ENCODE assay signal across 8 cellular contexts in the genomic region with DNA sequence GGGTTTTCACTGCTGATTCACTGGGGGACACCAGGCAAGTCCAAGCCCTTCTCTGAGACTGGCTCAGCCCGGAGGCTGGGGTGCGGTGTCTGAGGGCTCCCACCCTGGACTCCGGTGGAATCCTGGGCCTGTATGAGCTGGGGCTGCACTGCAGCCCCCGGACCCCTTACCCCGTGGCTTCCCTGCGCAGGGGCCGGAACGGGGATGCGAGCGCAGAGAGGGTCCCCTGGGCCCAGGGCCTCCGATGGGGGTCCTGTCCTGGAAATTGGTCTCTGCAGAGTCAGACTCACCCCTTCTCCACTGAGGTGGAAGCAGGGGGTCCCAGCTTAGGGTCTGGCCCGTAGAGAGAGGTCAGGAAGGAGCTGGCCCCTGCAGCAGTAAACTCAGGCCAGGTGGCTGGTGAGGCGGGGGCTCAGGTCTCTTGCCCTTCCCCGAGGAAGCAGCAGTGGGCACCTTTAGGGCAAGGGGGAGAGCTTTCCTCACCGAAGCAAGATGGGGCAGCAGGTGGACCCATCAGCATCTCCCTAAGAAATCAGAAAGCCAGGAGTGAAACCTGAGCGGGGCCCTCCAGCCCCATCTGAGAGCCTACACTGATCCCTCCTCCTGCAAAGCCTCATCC. TPM values are rescaled to one million over a fixed set of nuclear protein-coding genes. Genes with fewer than 3 reads are reported as not detected.
A peak's percentile ranks its signal among the peaks of the same experiment; 100 is the strongest.
DNase-seq lines count a peak whose midpoint lies in the region; ATAC-seq, FAIRE-seq and TF ChIP-seq lines count a peak whose summit lies in the region.

No MANE protein-coding gene starts in this region.

- H3K27ac Mint-ChIP-seq in memory B cell (no peak overlapping the region), type B pancreatic cell (peak overlapping the region; percentile 70)

- RAD21 ChIA-PET in GM12878 (lab: Charles Lee; ENCODE audit: unreplicated experiment): interaction anchor here (0.7 to 4.3 kb wide), 29 partner anchors 26 to 266 kb away, joined by 3 to 76 read pairs (median 5); a partner anchor contains a TSS

- no peaks in the 10 kb centered on the region for H3K36me3 Mint-ChIP-seq in memory B cell
- no peaks in the 10 kb centered on the region for H3K36me3 Mint-ChIP-seq in type B pancreatic cell

- in situ Hi-C loops in GM12878 (cut with MboI): loop anchor here (5.0 kb wide), 1 partner anchor 206 kb away; no protein-coding TSS in a partner anchor

- H3K36me3 ChIP-seq in cardiac muscle cell: no peaks in the 10 kb centered on the region
- H3K36me3 ChIP-seq in GM12878 (ENCODE audit: control insufficient read depth in 2 of 2, insufficient read depth in 2 of 2, low read length in 1 of 2): no peaks in the 10 kb centered on the region

- no peak for ATAC-seq in left cardiac atrium
- no peak for ATAC-seq in GM12878
- no peak for ATAC-seq in memory B cell (ENCODE audit: low read depth)

- DNase-seq in cardiac muscle cell (ENCODE audit: low read depth in 1 of 2, low spot score in 1 of 2): no peak
- DNase-seq in left cardiac atrium: no peak
- DNase-seq in GM12878 (ENCODE audit: low read depth, low spot score): no peak
- peak in 1 of 2 donors; percentile 34 for DNase-seq in memory B cell (ENCODE audit: low spot score in 2 of 2)
- DNase-seq in type B pancreatic cell (ENCODE audit: extremely low spot score, unreplicated experiment): no peak
- no peak for DNase-seq in foreskin melanocyte
- no peak for DNase-seq in NCI-H2171 (lab: John Stamatoyannopoulos, UW)
- no peak for DNase-seq in NCI-H2227 treated with DMSO at 0.1 percent for 48 hours (lab: John Stamatoyannopoulos, UW)

- peak overlapping the region; percentile 88 for H3K9ac ChIP-seq in GM12878 (ENCODE audit: control insufficient read depth, insufficient read depth, low read length)

- peak overlapping the region; percentile 91 for H3K4me3 ChIP-seq in cardiac muscle cell
- H3K4me3 ChIP-seq in GM12878: peak overlapping the region; percentile 88

- FAIRE-seq in GM12878 (lab: Jason Lieb, UNC): no peak

- peak overlapping the region; percentile 95 for H3K4me2 ChIP-seq in GM12878 (ENCODE audit: control insufficient read depth, insufficient read depth)

- peaks cover 21% of the 10 kb centered on the region for H3K4me1 Mint-ChIP-seq in memory B cell
- peaks cover 3% of the 10 kb centered on the region for H3K4me1 Mint-ChIP-seq in type B pancreatic cell (ENCODE audit: unreplicated experiment)

- intact Hi-C loops in left cardiac atrium (cut with DNase I): loop anchor here (1.0 to 5.0 kb wide), 2 partner anchors 200 to 201 kb away; no protein-coding TSS in a partner anchor
- intact Hi-C loops in GM12878 (cut with micrococcal nuclease; ENCODE audit: unreplicated experiment): loop anchor here (1.0 to 5.0 kb wide), 8 partner anchors 39 to 406 kb away; no protein-coding TSS in a partner anchor

- H3K27ac ChIP-seq in cardiac muscle cell (no peak overlapping the region), GM12878 (ENCODE audit: control insufficient read depth, insufficient read depth) (no peak overlapping the region)

- CTCF ChIA-PET in GM12878 (lab: Yijun Ruan, JAX): interaction anchor here (1.0 to 4.6 kb wide), 44 partner anchors 14 to 571 kb away, joined by 3 to 177 read pairs (median 5); a partner anchor contains a TSS

- no peaks in the 10 kb centered on the region for H3K9me3 Mint-ChIP-seq in memory B cell
- H3K9me3 Mint-ChIP-seq in type B pancreatic cell: no peaks in the 10 kb centered on the region

- TF ChIP-seq CTCF in cardiac muscle cell (IDR thresholded peaks at IDR 0.05; ENCODE audit: low read depth, low read length) (no peak), GM12878 (IDR thresholded peaks at IDR 0.05 in 2 of 3, conservative IDR thresholded peaks at IDR 0.05 in 1 of 3; ENCODE audit: control insufficient read depth in 2 of 3, extremely low read depth in 1 of 3, insufficient read depth in 1 of 3, low read depth in 3 of 3, low read length in 3 of 3) (no peak), type B pancreatic cell (conservative IDR thresholded peaks at IDR 0.05) (no peak)

- no peaks in the 10 kb centered on the region for H3K27me3 ChIP-seq in cardiac muscle cell
- no peaks in the 10 kb centered on the region for H3K27me3 ChIP-seq in GM12878 (replicated peaks in 1 of 2; ENCODE audit: control insufficient read depth in 2 of 2, insufficient read depth in 2 of 2, low read length in 1 of 2)

- TF ChIP-seq EP300 in GM12878 (IDR thresholded peaks at IDR 0.05; ENCODE audit: borderline replicate concordance in 1 of 2, control insufficient read depth in 1 of 2, low read depth in 2 of 2, low read length in 2 of 2): no peak

- TF ChIP-seq RAD21 in GM12878 (IDR thresholded peaks at IDR 0.05; ENCODE audit: insufficient read depth, low read depth, low read length): no peak

- H3K79me2 ChIP-seq in GM12878 (ENCODE audit: control insufficient read depth, insufficient read depth, low read length): peaks cover 42% of the 10 kb centered on the region

- BruUV-seq in GM12878 (replicated peaks; lab: Mats Ljungman, UMichigan): no TSS peak

- H3K9me3 ChIP-seq in cardiac muscle cell (ENCODE audit: low read depth) (no peaks in the 10 kb centered on the region), GM12878 (replicated peaks; ENCODE audit: control insufficient read depth, insufficient read depth, low read length) (no peaks in the 10 kb centered on the region)

- H3K27me3 Mint-ChIP-seq in memory B cell: peaks cover 2% of the 10 kb centered on the region
- H3K27me3 Mint-ChIP-seq in type B pancreatic cell: no peaks in the 10 kb centered on the region

- peak overlapping the region; percentile 77 for H3K4me3 Mint-ChIP-seq in memory B cell
- peak overlapping the region; percentile 87 for H3K4me3 Mint-ChIP-seq in type B pancreatic cell

- H4K20me1 ChIP-seq in GM12878 (ENCODE audit: control insufficient read depth, insufficient read depth): no peaks in the 10 kb centered on the region

- POLR2A ChIA-PET in GM12878 (lab: Charles Lee): interaction anchor here (0.5 to 1.8 kb wide), 8 partner anchors 32 to 410 kb away, joined by 3 to 16 read pairs (median 4); no protein-coding TSS in a partner anchor

- SMC1A ChIA-PET in GM12878 (lab: Charles Lee; ENCODE audit: uncharacterized antibody, unreplicated experiment): interaction anchor here (0.6 to 3.6 kb wide), 25 partner anchors 14 to 412 kb away, joined by 3 to 53 read pairs (median 5); a partner anchor contains a TSS

- TF ChIP-seq POLR2A in GM12878 (IDR thresholded peaks at IDR 0.05; ENCODE audit: low read depth, low read length): no peak

- H3K4me1 ChIP-seq in cardiac muscle cell (ENCODE audit: low read depth) (peaks cover 5% of the 10 kb centered on the region), GM12878 (ENCODE audit: control insufficient read depth, insufficient read depth, low read length) (peaks cover 15% of the 10 kb centered on the region)

- WGBS in GM12878 (ENCODE audit: insufficient coverage, insufficient replicate concordance, low lambda C conversion rate, missing lambda C conversion rate): 59% methylated on average over 16 of the region's 16 CpGs

- H2AFZ ChIP-seq in GM12878 (ENCODE audit: control insufficient read depth, low read depth, low read length): no peak overlapping the region

TF ChIP-seq in GM12878, 131 proteins besides CTCF, POLR2A, EP300 and RAD21 (continues in another document):
- no peak for TF ChIP-seq EGR1 (IDR thresholded peaks at IDR 0.05; ENCODE audit: borderline replicate concordance in 1 of 2, low read depth in 2 of 2, low read length in 2 of 2)
- TF ChIP-seq ZNF622 (IDR thresholded peaks at IDR 0.05): no peak
- TF ChIP-seq TARDBP (IDR thresholded peaks at IDR 0.05; ENCODE audit: borderline replicate concordance): no peak

RNA-seq across cellular contexts. Expression of a gene that starts 1.6 kb away (rescaled TPM):
- total RNA-seq in cardiac muscle cell (6.7 and 10.8 TPM in 2 replicates), left cardiac atrium (1 to 10 TPM; 8.3 to 9.6 TPM), GM12878 (2014; rRNA removed) (15.4 and 17.3 TPM in 2 replicates), GM12878 (2014; rRNA removed; fragmentation: Illumina TruSeq; extraction: Trizol) (17.8 and 18.1 TPM in 2 replicates), GM12878 (2021) (36.0 and 43.9 TPM in 2 replicates), type B pancreatic cell (ENCODE audit: low replicate concordance) (39.4 and 54.3 TPM in 2 replicates)
- polyA plus RNA-seq in cardiac muscle cell (15.3 and 18.3 TPM in 2 replicates), GM12878 (2011; rRNA removed) (9.7 and 13.3 TPM in 2 replicates), GM12878 (2014; fragmentation: Illumina TruSeq; extraction: Trizol) (16.1 and 23.6 TPM in 2 replicates), GM12878 (2014; fragmentation: Nextera tagmentation; extraction: Ambion mirVana) (under 1 TPM; 0.13 to 0.53 TPM), GM12878 (2014; rRNA removed) (26.7 and 30.9 TPM in 2 replicates), GM12878 (2016; fragmentation: Nextera tagmentation; extraction: Ambion mirVana) (10 to 100 TPM; 13.5 to 16.6 TPM)
- 39.5 and 41.0 TPM in 2 replicates for total RNA-seq in GM12878 (2013; cell fraction: nucleolus; rRNA removed)
- 11.0 TPM for polyA plus RNA-seq in GM12878 (2011; ENCODE audit: low read depth)
- polyA plus RNA-seq in GM12878 (2011; cell fraction: cytosol; rRNA removed): 16.2 and 18.8 TPM in 2 replicates
- polyA plus RNA-seq in GM12878 (2011; cell fraction: nucleus; rRNA removed): 37.5 and 42.0 TPM in 2 replicates
- polyA plus RNA-seq in GM12878 (2012): 24.7 and 27.4 TPM in 2 replicates
- 21.4 and 32.6 TPM in 2 replicates for polyA minus RNA-seq in GM12878 (2011; rRNA and poly(A)+ RNA removed)
- polyA minus RNA-seq in GM12878 (2011; cell fraction: cytosol; rRNA and poly(A)+ RNA removed): 12.7 and 13.9 TPM in 2 replicates
- polyA minus RNA-seq in GM12878 (2011; cell fraction: nucleus; rRNA and poly(A)+ RNA removed): 11.4 and 17.0 TPM in 2 replicates

RNA-seq across cellular contexts. Expression of a gene that starts 31.5 kb away (rescaled TPM):
- total RNA-seq in cardiac muscle cell: 18.6 and 26.8 TPM in 2 replicates
- polyA plus RNA-seq in cardiac muscle cell: 32.3 and 40.4 TPM in 2 replicates
- total RNA-seq in left cardiac atrium: 1 to 10 TPM; 7.0 to 7.9 TPM
- total RNA-seq in GM12878 (2013; cell fraction: nucleolus; rRNA removed): 7.5 and 7.6 TPM in 2 replicates
- total RNA-seq in GM12878 (2014; rRNA removed): 11.5 and 12.4 TPM in 2 replicates
- total RNA-seq in GM12878 (2014; rRNA removed; fragmentation: Illumina TruSeq; extraction: Trizol): 5.4 and 6.3 TPM in 2 replicates
- 12.8 and 13.6 TPM in 2 replicates for total RNA-seq in GM12878 (2021)
- polyA plus RNA-seq in GM12878 (2011; ENCODE audit: low read depth): 4.9 TPM
- polyA plus RNA-seq in GM12878 (2011; rRNA removed): 5.6 and 7.0 TPM in 2 replicates
- 6.1 and 6.4 TPM in 2 replicates for polyA plus RNA-seq in GM12878 (2011; cell fraction: cytosol; rRNA removed)
- polyA plus RNA-seq in GM12878 (2011; cell fraction: nucleus; rRNA removed): 5.9 and 7.8 TPM in 2 replicates
- 8.5 and 9.0 TPM in 2 replicates for polyA plus RNA-seq in GM12878 (2012)
- 7.6 and 10.0 TPM in 2 replicates for polyA plus RNA-seq in GM12878 (2014; fragmentation: Illumina TruSeq; extraction: Trizol)
- 1 to 10 TPM; 2.1 to 2.6 TPM for polyA plus RNA-seq in GM12878 (2014; fragmentation: Nextera tagmentation; extraction: Ambion mirVana)
- 12.7 and 12.9 TPM in 2 replicates for polyA plus RNA-seq in GM12878 (2014; rRNA removed)
- polyA plus RNA-seq in GM12878 (2016; fragmentation: Nextera tagmentation; extraction: Ambion mirVana): 10 to 100 TPM; 13.6 to 13.7 TPM
- 2.2 and 6.0 TPM in 2 replicates for polyA minus RNA-seq in GM12878 (2011; rRNA and poly(A)+ RNA removed)
- 2.3 and 3.2 TPM in 2 replicates for polyA minus RNA-seq in GM12878 (2011; cell fraction: cytosol; rRNA and poly(A)+ RNA removed)
- polyA minus RNA-seq in GM12878 (2011; cell fraction: nucleus; rRNA and poly(A)+ RNA removed): 5.2 and 6.1 TPM in 2 replicates
- 17.0 and 24.0 TPM in 2 replicates for total RNA-seq in type B pancreatic cell (ENCODE audit: low replicate concordance)
